25 cellular contexts compared by ENCODE assay signal in genomic region chr10:34018811-34019210, GRCh38.
A peak's percentile ranks its signal among the peaks of the same experiment; 100 is the strongest.
DNase-seq lines count a peak whose midpoint lies in the region; ATAC-seq, FAIRE-seq and TF ChIP-seq lines count a peak whose summit lies in the region.
"Had no signal": no experiment of that assay in that cellular context is flagged by ENCODE, and none has a peak within 500 bp of the region (broad histone marks: within the 10 kb centered on the region; RNA-seq: fewer than 3 reads in every experiment).

No MANE protein-coding gene starts in this region.

- CTCF ChIA-PET in mammary epithelial cell (lab: Charles Lee; ENCODE audit: low non-redundant PET), result interaction anchor here (0.6 kb wide), 1 partner anchor 59 kb away, joined by 3 read pairs; no protein-coding TSS in a partner anchor

- no peaks in the 10 kb centered on the region for H3K36me3 ChIP-seq in mammary epithelial cell (ENCODE audit: insufficient read depth, low read length)
- H3K36me3 ChIP-seq: BE2C had no signal

- intact Hi-C loops in mammary epithelial cell (cut with micrococcal nuclease), result no loop called here

- WGBS in mammary epithelial cell (ENCODE audit: low coverage, missing lambda C conversion rate), result 100% methylated on average over 1 of the region's 1 CpG

- no peaks in the 10 kb centered on the region for H3K4me1 ChIP-seq in mammary epithelial cell (ENCODE audit: insufficient read depth, low read length)
- H3K4me1 ChIP-seq: BE2C had no signal

- H3K4me3 ChIP-seq in mammary epithelial cell (replicated peaks in 1 of 3; ENCODE audit: insufficient read depth in 1 of 3, low read depth in 2 of 3, low read length in 3 of 3), result no peak overlapping the region
- H3K4me3 ChIP-seq: GM23248 had no signal

- no peak overlapping the region for H2AFZ ChIP-seq in mammary epithelial cell (ENCODE audit: low read depth, low read length)
- H2AFZ ChIP-seq: GM23248 had no signal

- H3K27me3 ChIP-seq in mammary epithelial cell (ENCODE audit: insufficient read depth, low read length), result no peaks in the 10 kb centered on the region
- H3K27me3 ChIP-seq: BE2C had no signal

- in situ Hi-C loops in T47D (cut with HindIII; ENCODE audit: low pct_unique_long_range_greater_than_20kb, low sequenced_read_pairs) (no loop called here), mammary epithelial cell (cut with MboI; ENCODE audit: low sequenced_read_pairs in 2 of 2) (no loop called here)

- FAIRE-seq in HTR-8/SVneo (lab: Jason Lieb, UNC), result no peak

- no TSS peak for BruUV-seq in mammary epithelial cell (replicated peaks; lab: Mats Ljungman, UMichigan)

- TF ChIP-seq CTCF in mammary epithelial cell (conservative IDR thresholded peaks at IDR 0.05 in 1 of 2, IDR thresholded peaks at IDR 0.05 in 1 of 2; ENCODE audit: extremely low read depth in 1 of 2, insufficient read depth in 1 of 2, low read depth in 1 of 2, low read length in 2 of 2), result no peak

- H4K20me1 ChIP-seq in mammary epithelial cell (ENCODE audit: insufficient read depth, low read length), result no peaks in the 10 kb centered on the region

- dilution Hi-C loops in mammary epithelial cell (cut with HindIII; ENCODE audit: low sequenced_read_pairs), result no loop called here

- no peaks in the 10 kb centered on the region for H3K79me2 ChIP-seq in mammary epithelial cell (ENCODE audit: insufficient read depth, low read length)

- H3K27ac ChIP-seq in mammary epithelial cell (ENCODE audit: insufficient read depth, low read depth, low read length), result no peak overlapping the region
- H3K27ac ChIP-seq: 22Rv1, GM23248 had no signal

- no peak overlapping the region for H3K4me2 ChIP-seq in mammary epithelial cell (ENCODE audit: insufficient read depth, low read depth, low read length)

- no peaks in the 10 kb centered on the region for H3K9me3 ChIP-seq in mammary epithelial cell (replicated peaks; ENCODE audit: insufficient read depth, low read length)
- H3K9me3 ChIP-seq: BE2C had no signal

- DNase-seq in DMS 273 (lab: John Stamatoyannopoulos, UW; ENCODE audit: unreplicated experiment) (peak; percentile 11), DMS 273 treated with DMSO at 0.1 percent for 48 hours (lab: John Stamatoyannopoulos, UW) (no peak), T47D (ENCODE audit: low read depth in 1 of 2, low spot score in 1 of 2) (peak; percentile 7 to 23), mammary epithelial cell (no peak), left kidney (ENCODE audit: low read depth, low spot score) (peak; percentile 56), HTR-8/SVneo (ENCODE audit: insufficient read length, low spot score) (no peak)
- no peak for DNase-seq in effector CD4-positive, alpha-beta T cell
- DNase-seq: ACHN; BE2C; CD8-positive, alpha-beta memory T cell; DMS153; H7; KBM-7; NCI-H1048; NCI-H1417 treated with DMSO at 0.1 percent for 48 hours; NCI-H1694 treated with DMSO at 0.1 percent for 48 hours; NCI-H2081; NCI-H446; NCI-H82; SHP77 treated with DMSO at 0.1 percent for 48 hours; T-helper 1 cell had no signal

- ATAC-seq in HG02973 (IDR thresholded peaks at IDR 0.05; ENCODE audit: unreplicated experiment), result no peak
- ATAC-seq: Panc1 had no signal

- H3K9ac ChIP-seq in mammary epithelial cell (ENCODE audit: insufficient read depth, low read length), result no peak overlapping the region
- H3K9ac ChIP-seq: GM23248 had no signal

Comparison
In these comparisons a context has a peak if more than half of its experiments do, and no peak if none do; other contexts are left out.
1. DNase-seq: peak in DMS 273 (single experiment), T47D (2 of 2) and left kidney (single experiment); none in DMS 273 treated with DMSO at 0.1 percent for 48 hours (single experiment), mammary epithelial cell (single experiment), effector CD4-positive, alpha-beta T cell (single experiment) and HTR-8/SVneo (single experiment).